ENCODE assay signal across 9 cellular contexts in genomic region chr16:70703041-70703834, GRCh38. TPM values are rescaled to one million over a fixed set of nuclear protein-coding genes. Genes with fewer than 3 reads are reported as not detected.
DNase-seq lines count a peak whose midpoint lies in the region; ATAC-seq, FAIRE-seq and TF ChIP-seq lines count a peak whose summit lies in the region.
"Had no signal": no experiment of that assay in that cellular context is flagged by ENCODE, and none has a peak within 500 bp of the region (broad histone marks: within the 10 kb centered on the region; RNA-seq: fewer than 3 reads in every experiment).

No MANE protein-coding gene starts in this region.

- H3K27me3 ChIP-seq in brain microvascular endothelial cell (replicated peaks) (no peaks in the 10 kb centered on the region), tibial nerve (no peaks in the 10 kb centered on the region)

- peak overlapping the region; percentile 76 for H3K27ac ChIP-seq in brain microvascular endothelial cell
- H3K27ac ChIP-seq in tibial nerve, result peak overlapping the region; percentile 68 to 93 (median 81)

- TF ChIP-seq EP300 in tibial nerve (IDR thresholded peaks at IDR 0.05), result peak in 1 of 2 donors; percentile 88

- H3K4me3 ChIP-seq in brain microvascular endothelial cell (ENCODE audit: low read depth, low read length) (no peak overlapping the region), tibial nerve (no peak overlapping the region)

- peaks cover 0 to 97% (median 62%) of the 10 kb centered on the region in 4 donors for H3K4me1 ChIP-seq in tibial nerve

- in situ Hi-C loops in brain microvascular endothelial cell (cut with HindIII; ENCODE audit: low pct_ligation_motif_present, low sequenced_read_pairs), result no loop called here

- no peak for ATAC-seq in GM18498 (IDR thresholded peaks at IDR 0.05; ENCODE audit: unreplicated experiment)
- no peak for ATAC-seq in HG02870 (IDR thresholded peaks at IDR 0.05; ENCODE audit: unreplicated experiment)

- FAIRE-seq in GM19239 (lab: Jason Lieb, UNC), result no peak

- H3K9me3 ChIP-seq in tibial nerve, result no peaks in the 10 kb centered on the region

- peak; percentile 10 to 31 for DNase-seq in NCI-H2081 (lab: John Stamatoyannopoulos, UW)
- no peak for DNase-seq in NCI-H2081 treated with DMSO at 0.1 percent for 48 hours (lab: John Stamatoyannopoulos, UW)
- peak; percentile 71 for DNase-seq in brain microvascular endothelial cell
- peak; percentile 82 for DNase-seq in left kidney (ENCODE audit: low read depth, low spot score)
- no peak for DNase-seq in tibial nerve (ENCODE audit: low spot score in 2 of 2)
- no peak for DNase-seq in GM19239 (ENCODE audit: insufficient read length, low spot score)

- no peaks in the 10 kb centered on the region for H3K36me3 ChIP-seq in brain microvascular endothelial cell (replicated peaks)
- H3K36me3 ChIP-seq in tibial nerve, result no peaks in the 10 kb centered on the region

- 44 to 47% methylated on average over 15 of the region's 16 CpGs for WGBS in tibial nerve, 2 donors

- TF ChIP-seq POLR2A in tibial nerve (IDR thresholded peaks at IDR 0.05), result peak; percentile 14 to 19

- TF ChIP-seq CTCF in brain microvascular endothelial cell (IDR thresholded peaks at IDR 0.05; ENCODE audit: low read depth, low read length, missing control alignments) (peak; percentile 73), tibial nerve (IDR thresholded peaks at IDR 0.05) (peak in 4 of 5 experiments; percentile 4 to 60 (median 22))

RNA-seq across cellular contexts. Expression of gene MTSS2, which starts 17.4 kb away (rescaled TPM):
- total RNA-seq in tibial nerve, result 10 to 100 TPM; 24.1 to 40.6 (median 35.4) TPM

RNA-seq across cellular contexts. Expression of gene IL34, which starts 56.9 kb away (rescaled TPM):
- total RNA-seq in tibial nerve, result 10 to 100 TPM; 49.6 to 89.4 (median 60.9) TPM
- total RNA-seq: B cell had no signal

Comparison
In these comparisons a context has a peak if more than half of its experiments do, and no peak if none do; other contexts are left out.
1. DNase-seq: peak in NCI-H2081 (2 of 2), brain microvascular endothelial cell (single experiment) and left kidney (single experiment); none in NCI-H2081 treated with DMSO at 0.1 percent for 48 hours (single experiment), tibial nerve (0 of 2) and GM19239 (single experiment).